Comparison of ENCODE assay signal across 1 cellular context in the genomic region with DNA sequence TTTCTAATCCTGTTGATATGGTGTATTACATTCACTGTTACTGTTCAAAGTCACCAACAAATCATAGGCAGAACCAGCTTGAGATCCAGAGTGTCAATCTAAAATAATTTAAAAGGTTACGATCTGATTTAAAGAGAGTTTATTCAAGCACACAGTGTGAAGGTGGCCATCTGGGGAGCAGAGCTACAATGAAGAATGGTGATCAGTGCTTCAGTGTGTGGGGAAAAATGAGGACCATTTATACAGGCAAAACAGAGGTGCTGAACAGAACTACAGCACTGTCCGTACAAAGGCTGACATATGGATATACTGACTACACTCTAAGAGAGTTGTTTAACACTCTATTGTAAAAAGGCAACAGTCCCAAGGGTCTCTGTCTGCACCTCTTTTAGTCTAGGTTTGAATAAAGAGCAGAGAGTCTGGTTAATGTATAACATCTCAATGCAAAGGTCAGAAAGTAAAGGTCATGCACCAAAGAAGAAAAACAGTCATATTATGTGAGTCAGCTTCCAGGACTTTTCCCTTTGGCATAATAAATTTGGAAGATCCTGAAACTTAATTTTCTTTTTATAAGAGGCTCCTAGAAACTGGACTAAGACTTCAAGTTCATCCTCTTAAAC.
TF ChIP-seq lines count a peak whose summit lies in the region.

No MANE protein-coding gene starts in this region.

TF ChIP-seq in HepG2, 621 proteins besides CTCF, POLR2A, EP300 and RAD21 (continued from another document and continues in another):
- TF ChIP-seq ZBTB20 (CRISPR knock-in tag; IDR thresholded peaks at IDR 0.05; ENCODE audit: borderline replicate concordance, low read depth) (0 out of 2 replicates have a peak, but pooled peaks have one; percentile 30), ISL2 (CRISPR knock-in tag; IDR thresholded peaks at IDR 0.05) (peak; percentile 58; the same call in 1 of the 2 replicates), YEATS4 (CRISPR knock-in tag; IDR thresholded peaks at IDR 0.05; ENCODE audit: borderline replicate concordance) (peak; percentile 37; the same call in 1 of the 2 replicates), RFX1 (IDR thresholded peaks at IDR 0.05) (no peak), SP2 (CRISPR knock-in tag; IDR thresholded peaks at IDR 0.05) (no peak), TBX3 (IDR thresholded peaks at IDR 0.05; ENCODE audit: borderline replicate concordance) (no peak), PRDM10 (CRISPR knock-in tag; IDR thresholded peaks at IDR 0.05; ENCODE audit: low read depth) (0 out of 2 replicates have a peak, but pooled peaks have one; percentile 20), ZFX (CRISPR knock-in tag; IDR thresholded peaks at IDR 0.05; ENCODE audit: low read depth) (no peak), KLF12 (CRISPR knock-in tag; IDR thresholded peaks at IDR 0.05; ENCODE audit: borderline replicate concordance) (no peak), PRPF4 (IDR thresholded peaks at IDR 0.05; ENCODE audit: low read depth, low read length, poor library complexity, severe bottlenecking) (no peak), REXO4 (CRISPR knock-in tag; IDR thresholded peaks at IDR 0.05; ENCODE audit: borderline replicate concordance) (no peak), ZNF556 (CRISPR knock-in tag; IDR thresholded peaks at IDR 0.05; ENCODE audit: borderline replicate concordance) (no peak), CENPT (CRISPR knock-in tag; IDR thresholded peaks at IDR 0.05; ENCODE audit: low read depth) (no peak), ZNF317 (CRISPR knock-in tag; IDR thresholded peaks at IDR 0.05) (0 out of 2 replicates have a peak, but pooled peaks have one; percentile 27), ZNF710 (CRISPR knock-in tag; IDR thresholded peaks at IDR 0.05; ENCODE audit: borderline replicate concordance) (peak; percentile 46; the same call in 1 of the 2 replicates), SALL2 (CRISPR knock-in tag; IDR thresholded peaks at IDR 0.05) (no peak), PPARG (CRISPR knock-in tag; conservative IDR thresholded peaks at IDR 0.05) (peak; percentile 98), MAX (IDR thresholded peaks at IDR 0.05) (0 out of 2 replicates have a peak, but pooled peaks have one; percentile 9), ZNF296 (CRISPR knock-in tag; conservative IDR thresholded peaks at IDR 0.05) (no peak), ZNF747 (CRISPR knock-in tag; IDR thresholded peaks at IDR 0.05; ENCODE audit: borderline replicate concordance) (no peak), NR2F1 (CRISPR knock-in tag; IDR thresholded peaks at IDR 0.05) (peak; percentile 67 to 83; a peak in 3 of 4 replicates), ZSCAN22 (CRISPR knock-in tag; IDR thresholded peaks at IDR 0.05) (no peak), MTF2 (CRISPR knock-in tag; IDR thresholded peaks at IDR 0.05; ENCODE audit: borderline replicate concordance) (no peak), CEBPZ (IDR thresholded peaks at IDR 0.05; ENCODE audit: low read length) (no peak), MAFF (IDR thresholded peaks at IDR 0.05; ENCODE audit: low read depth, low read length) (no peak), CREM (IDR thresholded peaks at IDR 0.05) (peak; percentile 36; the same call in 1 of the 2 replicates), CREM (CRISPR knock-in tag; IDR thresholded peaks at IDR 0.05) (no peak), ZNF800 (CRISPR knock-in tag; IDR thresholded peaks at IDR 0.05) (no peak), HHEX (CRISPR knock-in tag; IDR thresholded peaks at IDR 0.05) (no peak), NAIF1 (CRISPR knock-in tag; IDR thresholded peaks at IDR 0.05; ENCODE audit: borderline replicate concordance) (0 out of 2 replicates have a peak, but pooled peaks have one; percentile 72)
- TF ChIP-seq, protein P1, sequence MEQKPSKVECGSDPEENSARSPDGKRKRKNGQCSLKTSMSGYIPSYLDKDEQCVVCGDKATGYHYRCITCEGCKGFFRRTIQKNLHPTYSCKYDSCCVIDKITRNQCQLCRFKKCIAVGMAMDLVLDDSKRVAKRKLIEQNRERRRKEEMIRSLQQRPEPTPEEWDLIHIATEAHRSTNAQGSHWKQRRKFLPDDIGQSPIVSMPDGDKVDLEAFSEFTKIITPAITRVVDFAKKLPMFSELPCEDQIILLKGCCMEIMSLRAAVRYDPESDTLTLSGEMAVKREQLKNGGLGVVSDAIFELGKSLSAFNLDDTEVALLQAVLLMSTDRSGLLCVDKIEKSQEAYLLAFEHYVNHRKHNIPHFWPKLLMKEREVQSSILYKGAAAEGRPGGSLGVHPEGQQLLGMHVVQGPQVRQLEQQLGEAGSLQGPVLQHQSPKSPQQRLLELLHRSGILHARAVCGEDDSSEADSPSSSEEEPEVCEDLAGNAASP (CRISPR knock-in tag; IDR thresholded peaks at IDR 0.05; ENCODE audit: borderline replicate concordance): peak; percentile 19; the same call in 1 of the 2 replicates
- TF ChIP-seq, protein P2, sequence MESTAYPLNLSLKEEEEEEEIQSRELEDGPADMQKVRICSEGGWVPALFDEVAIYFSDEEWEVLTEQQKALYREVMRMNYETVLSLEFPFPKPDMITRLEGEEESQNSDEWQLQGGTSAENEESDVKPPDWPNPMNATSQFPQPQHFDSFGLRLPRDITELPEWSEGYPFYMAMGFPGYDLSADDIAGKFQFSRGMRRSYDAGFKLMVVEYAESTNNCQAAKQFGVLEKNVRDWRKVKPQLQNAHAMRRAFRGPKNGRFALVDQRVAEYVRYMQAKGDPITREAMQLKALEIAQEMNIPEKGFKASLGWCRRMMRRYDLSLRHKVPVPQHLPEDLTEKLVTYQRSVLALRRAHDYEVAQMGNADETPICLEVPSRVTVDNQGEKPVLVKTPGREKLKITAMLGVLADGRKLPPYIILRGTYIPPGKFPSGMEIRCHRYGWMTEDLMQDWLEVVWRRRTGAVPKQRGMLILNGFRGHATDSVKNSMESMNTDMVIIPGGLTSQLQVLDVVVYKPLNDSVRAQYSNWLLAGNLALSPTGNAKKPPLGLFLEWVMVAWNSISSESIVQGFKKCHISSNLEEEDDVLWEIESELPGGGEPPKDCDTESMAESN (CRISPR knock-in tag; conservative IDR thresholded peaks at IDR 0.05): no peak
- TF ChIP-seq, protein P3, sequence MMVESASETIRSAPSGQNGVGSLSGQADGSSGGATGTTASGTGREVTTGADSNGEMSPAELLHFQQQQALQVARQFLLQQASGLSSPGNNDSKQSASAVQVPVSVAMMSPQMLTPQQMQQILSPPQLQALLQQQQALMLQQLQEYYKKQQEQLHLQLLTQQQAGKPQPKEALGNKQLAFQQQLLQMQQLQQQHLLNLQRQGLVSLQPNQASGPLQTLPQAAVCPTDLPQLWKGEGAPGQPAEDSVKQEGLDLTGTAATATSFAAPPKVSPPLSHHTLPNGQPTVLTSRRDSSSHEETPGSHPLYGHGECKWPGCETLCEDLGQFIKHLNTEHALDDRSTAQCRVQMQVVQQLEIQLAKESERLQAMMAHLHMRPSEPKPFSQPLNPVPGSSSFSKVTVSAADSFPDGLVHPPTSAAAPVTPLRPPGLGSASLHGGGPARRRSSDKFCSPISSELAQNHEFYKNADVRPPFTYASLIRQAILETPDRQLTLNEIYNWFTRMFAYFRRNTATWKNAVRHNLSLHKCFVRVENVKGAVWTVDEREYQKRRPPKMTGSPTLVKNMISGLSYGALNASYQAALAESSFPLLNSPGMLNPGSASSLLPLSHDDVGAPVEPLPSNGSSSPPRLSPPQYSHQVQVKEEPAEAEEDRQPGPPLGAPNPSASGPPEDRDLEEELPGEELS (CRISPR knock-in tag; IDR thresholded peaks at IDR 0.05): peak; percentile 55; the same call in 1 of the 2 replicates
- TF ChIP-seq, protein P4, sequence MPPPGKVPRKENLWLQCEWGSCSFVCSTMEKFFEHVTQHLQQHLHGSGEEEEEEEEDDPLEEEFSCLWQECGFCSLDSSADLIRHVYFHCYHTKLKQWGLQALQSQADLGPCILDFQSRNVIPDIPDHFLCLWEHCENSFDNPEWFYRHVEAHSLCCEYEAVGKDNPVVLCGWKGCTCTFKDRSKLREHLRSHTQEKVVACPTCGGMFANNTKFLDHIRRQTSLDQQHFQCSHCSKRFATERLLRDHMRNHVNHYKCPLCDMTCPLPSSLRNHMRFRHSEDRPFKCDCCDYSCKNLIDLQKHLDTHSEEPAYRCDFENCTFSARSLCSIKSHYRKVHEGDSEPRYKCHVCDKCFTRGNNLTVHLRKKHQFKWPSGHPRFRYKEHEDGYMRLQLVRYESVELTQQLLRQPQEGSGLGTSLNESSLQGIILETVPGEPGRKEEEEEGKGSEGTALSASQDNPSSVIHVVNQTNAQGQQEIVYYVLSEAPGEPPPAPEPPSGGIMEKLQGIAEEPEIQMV (CRISPR knock-in tag; IDR thresholded peaks at IDR 0.05; ENCODE audit: low read depth): no peak
